ENCODE assay signal across 33 cellular contexts in genomic region chr3:21056293-21056692, GRCh38.
"Had no signal": no experiment of that assay in that cellular context is flagged by ENCODE, and none has a peak within 500 bp of the region (broad histone marks: within the 10 kb centered on the region; RNA-seq: fewer than 3 reads in every experiment).

No MANE protein-coding gene starts in this region.

- H3K4me3 ChIP-seq: MG63 had no signal

- ATAC-seq: activated CD8-positive, alpha-beta memory T cell treated with anti-CD3 and anti-CD28 coated beads, Interleukin-2, amount 10 ng/mL, durations not matched to agents 7 days and 5 days; activated naive CD8-positive, alpha-beta T cell treated with anti-CD3 and anti-CD28 coated beads, Interleukin-2, amount 50 U/mL, for 24 hours had no signal

- H3K9me3 ChIP-seq: MG63 had no signal

- H3K27ac ChIP-seq: WERI-Rb-1 had no signal

- FAIRE-seq: bronchial epithelial cell had no signal

- H3K27me3 ChIP-seq: MG63 had no signal

- DNase-seq: activated CD4-positive, alpha-beta memory T cell treated with anti-CD3 and anti-CD28 coated beads, Interleukin-2, amount 10 ng/mL, durations not matched to agents 7 days and 5 days; activated CD4-positive, alpha-beta T cell treated with anti-CD3 and anti-CD28 coated beads for 1 hour; activated CD4-positive, alpha-beta T cell treated with anti-CD3 and anti-CD28 coated beads for 48 hours; activated CD4-positive, CD25-positive, alpha-beta regulatory T cell; activated CD8-positive, alpha-beta memory T cell treated with anti-CD3 and anti-CD28 coated beads for 24 hours; activated CD8-positive, alpha-beta memory T cell treated with anti-CD3 and anti-CD28 coated beads, Interleukin-2, amount 10 ng/mL, durations not matched to agents 7 days and 5 days; activated CD8-positive, alpha-beta memory T cell treated with anti-CD3 and anti-CD28 coated beads, Interleukin-2, amount 50 U/mL, for 48 hours; activated effector memory CD4-positive, alpha-beta T cell treated with Interleukin-2 at 50 U/mL for 16 hours; activated naive CD4-positive, alpha-beta T cell treated with anti-CD3 and anti-CD28 coated beads, Interleukin-2, amount 10 ng/mL, durations not matched to agents 7 days and 5 days; activated naive CD8-positive, alpha-beta T cell treated with anti-CD3 and anti-CD28 coated beads, Interleukin-2, amount 50 U/mL, for 24 hours; activated T-cell treated with anti-CD3 and anti-CD28 coated beads, Interleukin-2, amount 50 U/mL, for 48 hours; anterior cingulate cortex; caudate nucleus; cerebellar nuclear complex; Kasumi-1; MG63; MV-4-11; NCI-H1092; NCI-H1436 treated with DMSO at 0.1 percent for 48 hours; NCI-H1694 treated with DMSO at 0.1 percent for 48 hours; NCI-H2029 treated with DMSO at 0.1 percent for 48 hours; NCI-H2107; NCI-H2171; NCI-H510A; NCI-H526; NCI-H748 treated with DMSO at 0.1 percent for 48 hours; OCI-M1; Right ventricle myocardium superior; SW 1271; T-helper 1 cell; T-helper 9 cell; WERI-Rb-1 had no signal

- H3K36me3 ChIP-seq: MG63, WERI-Rb-1 had no signal
